Comparison of ENCODE assay signal across 9 cellular contexts in genomic region chr17:40312893-40313659, GRCh38. TPM values are rescaled to one million over a fixed set of nuclear protein-coding genes. Genes with fewer than 3 reads are reported as not detected.
DNase-seq lines count a peak whose midpoint lies in the region; ATAC-seq and TF ChIP-seq lines count a peak whose summit lies in the region.
"Had no signal": no experiment of that assay in that cellular context is flagged by ENCODE, and none has a peak within 500 bp of the region (broad histone marks: within the 10 kb centered on the region; RNA-seq: fewer than 3 reads in every experiment).

No MANE protein-coding gene starts in this region.

- H3K27me3 ChIP-seq in left lung (no peaks in the 10 kb centered on the region), stomach smooth muscle (ENCODE audit: control insufficient read depth in 1 of 2, insufficient read depth in 2 of 2, low read length in 2 of 2) (no peaks in the 10 kb centered on the region)

- H3K36me3 ChIP-seq in HEK293 (ENCODE audit: control insufficient read depth in 2 of 2, insufficient read depth in 1 of 2, low read length in 2 of 2) (no peaks in the 10 kb centered on the region), SK-N-MC (ENCODE audit: insufficient read depth, low read length) (no peaks in the 10 kb centered on the region), left lung (no peaks in the 10 kb centered on the region), stomach smooth muscle (ENCODE audit: control insufficient read depth in 2 of 2, insufficient read depth in 2 of 2, low read length in 2 of 2) (no peaks in the 10 kb centered on the region)

- ATAC-seq in left lung, result no peak
- no peak for ATAC-seq in HG03439 (IDR thresholded peaks at IDR 0.05; ENCODE audit: unreplicated experiment)

- no peaks in the 10 kb centered on the region for H3K9me3 ChIP-seq in HEK293 (ENCODE audit: control insufficient read depth, insufficient read depth, low read depth, low read length)
- no peaks in the 10 kb centered on the region for H3K9me3 ChIP-seq in SK-N-MC (ENCODE audit: low read depth, low read length)
- no peaks in the 10 kb centered on the region for H3K9me3 ChIP-seq in left lung
- H3K9me3 ChIP-seq in stomach smooth muscle (ENCODE audit: control insufficient read depth in 2 of 2, low read length in 2 of 2), result no peaks in the 10 kb centered on the region

- no peak for TF ChIP-seq CTCF in HEK293 (tag by site-specific recombination; IDR thresholded peaks at IDR 0.05)
- no peak for TF ChIP-seq CTCF in left lung (IDR thresholded peaks at IDR 0.05)

- POLR2A ChIA-PET in HEK293 (lab: Yijun Ruan, JAX), result interaction anchor here (1.3 kb wide), 1 partner anchor 8 kb away, joined by 10 read pairs; no protein-coding TSS in a partner anchor

- intact Hi-C loops in left lung (cut with DNase I), result no loop called here

- H3K4me1 ChIP-seq in HEK293 (ENCODE audit: control insufficient read depth, insufficient read depth, low read length), result peaks cover 22% of the 10 kb centered on the region
- peaks cover 83 to 98% of the 10 kb centered on the region in 2 donors for H3K4me1 ChIP-seq in left lung
- peaks cover 93% of the 10 kb centered on the region for H3K4me1 ChIP-seq in stomach smooth muscle (ENCODE audit: control insufficient read depth, insufficient read depth, low read length)

- H3K9ac ChIP-seq in SK-N-MC (ENCODE audit: insufficient read length), result no peak overlapping the region
- no peak overlapping the region for H3K9ac ChIP-seq in stomach smooth muscle (ENCODE audit: low read length in 2 of 2)

- no peak overlapping the region for H3K27ac ChIP-seq in HEK293 (ENCODE audit: extremely low read depth, low read depth, low read length)
- H3K27ac ChIP-seq in SK-N-MC, result peak overlapping the region; percentile 90
- H3K27ac ChIP-seq in left lung, result peak overlapping the region; percentile 48 to 100
- H3K27ac ChIP-seq in stomach smooth muscle (ENCODE audit: low read length), result peak overlapping the region; percentile 70

- H3K4me3 ChIP-seq in HEK293 (ENCODE audit: low read depth, low read length), result no peak overlapping the region
- H3K4me3 ChIP-seq in SK-N-MC, result peak overlapping the region; percentile 91
- H3K4me3 ChIP-seq in left lung, result no peak overlapping the region
- peak overlapping the region in 1 of 2 donors; percentile 35 for H3K4me3 ChIP-seq in stomach smooth muscle (ENCODE audit: low read length in 2 of 2)

- DNase-seq in SK-N-MC (ENCODE audit: low read depth, low spot score) (no peak), left lung (peak in 1 of 2 donors; percentile 37)
- DNase-seq in stimulated activated CD4-positive, alpha-beta T cell treated with anti-CD3 and anti-CD28 coated beads, Interleukin-4, amount 100 ng/mL, for 1 hour, result no peak
- DNase-seq in effector CD4-positive, alpha-beta T cell, result no peak
- DNase-seq: cortex of kidney had no signal

- CTCF ChIA-PET in HEK293 (lab: Yijun Ruan, JAX), result interaction anchor here (0.5 to 16.6 kb wide), 3 partner anchors 10 to 387 kb away, joined by 3 to 453 read pairs (median 30); partner anchors contain the start of gene GJD3

TF ChIP-seq in HEK293, 187 proteins besides CTCF, POLR2A, EP300 and RAD21:
- TF ChIP-seq ZNF843 (tag by site-specific recombination; IDR thresholded peaks at IDR 0.05), result no peak
- TF ChIP-seq ZIC2 (tag by site-specific recombination; IDR thresholded peaks at IDR 0.05), result peak; percentile 88
- TF ChIP-seq ZNF214 (tag by site-specific recombination; IDR thresholded peaks at IDR 0.05; ENCODE audit: borderline replicate concordance), result no peak
- 0 out of 2 replicates have a peak, but pooled peaks have one; percentile 5 for TF ChIP-seq PRDM1 (tag by site-specific recombination; IDR thresholded peaks at IDR 0.05)
- TF ChIP-seq ZNF776 (tag by site-specific recombination; IDR thresholded peaks at IDR 0.05; ENCODE audit: borderline replicate concordance), result no peak
- no peak for TF ChIP-seq PBX3 (CRISPR knock-in tag; IDR thresholded peaks at IDR 0.05)
- TF ChIP-seq ZNF280C (tag by site-specific recombination; IDR thresholded peaks at IDR 0.05), result no peak
- TF ChIP-seq ZFP37 (tag by site-specific recombination; IDR thresholded peaks at IDR 0.05), result no peak
- TF ChIP-seq PRDM10 (tag by site-specific recombination; IDR thresholded peaks at IDR 0.05), result peak; percentile 39; the same call in 1 of the 2 replicates
TF ChIP-seq in HEK293: peak in this region for 3.

RNA-seq across cellular contexts. Expression of gene RARA, which starts 4.1 kb away (rescaled TPM):
- 10 to 100 TPM; 54.7 to 62.6 TPM for total RNA-seq in left lung

RNA-seq across cellular contexts. Expression of gene CDC6, which starts 25.4 kb away (rescaled TPM):
- 10 to 100 TPM; 12.8 to 24.1 TPM for total RNA-seq in left lung

RNA-seq across cellular contexts. Expression of gene GJD3, which starts 51.5 kb away (rescaled TPM):
- 1 to 10 TPM; 3.0 to 3.6 TPM for total RNA-seq in left lung
- total RNA-seq: G401 had no signal
